Comparison of ENCODE assay signal across 12 cellular contexts in genomic region chr15:29938701-29939340, GRCh38.
A peak's percentile ranks its signal among the peaks of the same experiment; 100 is the strongest.
DNase-seq lines count a peak whose midpoint lies in the region; ATAC-seq and TF ChIP-seq lines count a peak whose summit lies in the region.
"Had no signal": no experiment of that assay in that cellular context is flagged by ENCODE, and none has a peak within 500 bp of the region (broad histone marks: within the 10 kb centered on the region; RNA-seq: fewer than 3 reads in every experiment).

No MANE protein-coding gene starts in this region.

- no peak overlapping the region for H3K4me3 ChIP-seq in AG04450 (ENCODE audit: low read depth, low read length)
- H3K4me3 ChIP-seq in astrocyte of the cerebellum (ENCODE audit: low read depth, low read length), result no peak overlapping the region
- H3K4me3 ChIP-seq: sigmoid colon had no signal

- no peak overlapping the region for H3K27ac ChIP-seq in AG04450 (ENCODE audit: low read depth, low read length)
- H3K27ac ChIP-seq: sigmoid colon had no signal

- peaks cover 11% of the 10 kb centered on the region for H3K9me3 Mint-ChIP-seq in HFFc6
- H3K9me3 Mint-ChIP-seq in activated naive CD8-positive, alpha-beta T cell treated with anti-CD3 and anti-CD28 coated beads for 36 hours, result no peaks in the 10 kb centered on the region
- H3K9me3 Mint-ChIP-seq: activated T-cell treated with anti-CD3 and anti-CD28 coated beads, Interleukin-2, amount 50 U/mL, for 24 hours had no signal

- H3K4me1 Mint-ChIP-seq in HFFc6 (ENCODE audit: low read depth), result peaks cover 56% of the 10 kb centered on the region
- H3K4me1 Mint-ChIP-seq in activated naive CD8-positive, alpha-beta T cell treated with anti-CD3 and anti-CD28 coated beads for 36 hours, result no peaks in the 10 kb centered on the region

- peaks cover 17% of the 10 kb centered on the region for H3K36me3 Mint-ChIP-seq in HFFc6 (ENCODE audit: low read depth)
- H3K36me3 Mint-ChIP-seq in activated naive CD8-positive, alpha-beta T cell treated with anti-CD3 and anti-CD28 coated beads for 36 hours, result no peaks in the 10 kb centered on the region

- TF ChIP-seq CTCF in AG04450 (IDR thresholded peaks at IDR 0.05; ENCODE audit: low read depth, low read length) (peak; percentile 39), HFFc6 (IDR thresholded peaks at IDR 0.05) (peak; percentile 30; the same call in 1 of the 2 replicates), astrocyte of the cerebellum (IDR thresholded peaks at IDR 0.05; ENCODE audit: low read depth, low read length, missing control alignments) (peak; percentile 19)

- H3K9me3 ChIP-seq in AG04450 (ENCODE audit: control insufficient read depth, insufficient read depth, low read length), result peaks cover 8% of the 10 kb centered on the region; the same call in 1 of the 2 replicates
- H3K9me3 ChIP-seq: sigmoid colon had no signal

- CTCF ChIA-PET in AG04450 (lab: Charles Lee), result interaction anchor here (1.4 to 2.4 kb wide), 3 partner anchors 13 to 191 kb away, joined by 4 to 14 read pairs (median 5); no protein-coding TSS in a partner anchor

- in situ Hi-C loops in astrocyte of the cerebellum (cut with HindIII; ENCODE audit: low sequenced_read_pairs), result no loop called here
- in situ Hi-C loops in G401 (cut with HindIII; ENCODE audit: low sequenced_read_pairs), result no loop called here

- H3K27ac Mint-ChIP-seq in HFFc6, result no peak overlapping the region
- H3K27ac Mint-ChIP-seq in activated naive CD8-positive, alpha-beta T cell treated with anti-CD3 and anti-CD28 coated beads for 36 hours, result no peak overlapping the region
- H3K27ac Mint-ChIP-seq: activated T-cell treated with anti-CD3 and anti-CD28 coated beads, Interleukin-2, amount 50 U/mL, for 24 hours had no signal

- no peak for ATAC-seq in GM18873 (IDR thresholded peaks at IDR 0.05; ENCODE audit: low FRiP score, unreplicated experiment)

- H3K27me3 ChIP-seq in AG04450 (ENCODE audit: control insufficient read depth, insufficient read depth, low read length), result no peaks in the 10 kb centered on the region
- H3K27me3 ChIP-seq: sigmoid colon had no signal

- H3K4me3 Mint-ChIP-seq in HFFc6, result no peak overlapping the region
- no peak overlapping the region for H3K4me3 Mint-ChIP-seq in activated naive CD8-positive, alpha-beta T cell treated with anti-CD3 and anti-CD28 coated beads for 36 hours
- H3K4me3 Mint-ChIP-seq: activated T-cell treated with anti-CD3 and anti-CD28 coated beads, Interleukin-2, amount 50 U/mL, for 24 hours had no signal

- no peak for DNase-seq in AG04450 (ENCODE audit: low read depth, low spot score)
- no peak for DNase-seq in HFFc6
- DNase-seq in astrocyte of the cerebellum (ENCODE audit: low read depth), result no peak
- peak; percentile 29 for DNase-seq in left kidney (ENCODE audit: low read depth, low spot score)
- no peak for DNase-seq in globus pallidus (ENCODE audit: low spot score)
- DNase-seq in G401 (ENCODE audit: low spot score), result no peak
- DNase-seq in activated naive CD8-positive, alpha-beta T cell treated with anti-CD3 and anti-CD28 coated beads for 36 hours, result no peak
- DNase-seq: activated T-cell treated with anti-CD3 and anti-CD28 coated beads, Interleukin-2, amount 50 U/mL, for 24 hours; C1 segment of cervical spinal cord; cerebellar nuclear complex; sigmoid colon had no signal

- POLR2A ChIA-PET in AG04450 (lab: Yijun Ruan, JAX), result no interaction called here

- no peaks in the 10 kb centered on the region; the same call in 1 of the 2 replicates for H3K27me3 Mint-ChIP-seq in HFFc6 (ENCODE audit: insufficient read depth)
- peaks cover 19% of the 10 kb centered on the region for H3K27me3 Mint-ChIP-seq in activated naive CD8-positive, alpha-beta T cell treated with anti-CD3 and anti-CD28 coated beads for 36 hours
